In the genomic region with DNA sequence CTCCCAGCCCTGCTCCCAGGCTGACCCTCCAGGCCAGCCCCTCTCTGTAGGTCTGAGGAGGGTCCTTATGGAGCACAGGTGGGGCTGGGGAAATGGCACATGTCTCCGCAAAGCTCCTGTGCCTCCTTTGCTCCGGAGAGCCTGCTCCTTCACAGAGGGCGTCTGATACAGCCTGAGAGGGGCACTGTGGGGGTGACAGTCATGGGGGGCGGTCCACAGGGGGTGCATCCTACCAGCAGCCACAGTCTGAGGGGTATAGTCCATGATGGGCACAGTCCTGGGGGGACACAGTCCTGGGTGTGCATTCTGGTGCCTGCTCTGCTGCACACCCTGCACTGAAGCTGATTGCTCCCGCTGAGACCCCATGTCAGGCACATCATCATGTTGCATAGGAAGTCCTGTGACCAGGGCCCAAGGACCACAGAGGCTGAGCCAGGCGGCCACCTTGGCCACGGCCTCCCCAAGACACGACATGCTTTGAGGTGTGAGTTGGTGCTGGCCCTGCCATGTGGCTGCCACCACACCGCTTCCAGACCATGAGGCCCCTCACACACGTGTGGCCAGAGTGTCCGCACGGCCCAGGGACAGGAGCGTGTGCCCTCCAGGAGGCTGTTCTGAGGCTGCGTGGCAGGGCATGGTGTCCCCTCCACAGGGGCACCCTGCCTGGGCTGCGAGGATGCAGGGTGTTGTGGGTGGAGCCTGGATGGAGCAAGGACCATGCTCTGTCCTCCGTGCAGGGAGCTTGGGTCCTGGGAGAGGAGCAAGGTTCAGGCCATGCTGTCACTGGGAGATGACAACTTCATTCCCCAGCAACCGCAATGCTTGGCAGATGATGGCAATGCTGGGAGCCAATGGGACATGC, we compare ENCODE assay signal across 25 cellular contexts. TPM values are rescaled to one million over a fixed set of nuclear protein-coding genes. Genes with fewer than 3 reads are reported as not detected.
DNase-seq lines count a peak whose midpoint lies in the region; ATAC-seq and TF ChIP-seq lines count a peak whose summit lies in the region.
"Had no signal": no experiment of that assay in that cellular context is flagged by ENCODE, and none has a peak within 500 bp of the region (broad histone marks: within the 10 kb centered on the region; RNA-seq: fewer than 3 reads in every experiment).

No MANE protein-coding gene starts in this region.

- H4K8ac ChIP-seq in mesenchymal stem cell (ENCODE audit: low read length) = no peak overlapping the region

- no peak overlapping the region for H3K9ac ChIP-seq in mesenchymal stem cell (ENCODE audit: low read length)
- H3K9ac ChIP-seq in GM23248 = no peak overlapping the region

- no peaks in the 10 kb centered on the region for H3K36me3 ChIP-seq in mesenchymal stem cell (ENCODE audit: control insufficient read depth in 1 of 2, insufficient read depth in 2 of 2, low read depth in 1 of 2, low read length in 2 of 2)
- no peaks in the 10 kb centered on the region for H3K36me3 ChIP-seq in GM23248 (ENCODE audit: low read depth)
- H3K36me3 ChIP-seq: MG63 had no signal

- no peaks in the 10 kb centered on the region for H3K79me1 ChIP-seq in mesenchymal stem cell (replicated peaks; ENCODE audit: low read length, poor library complexity, severe bottlenecking)

- H4K91ac ChIP-seq in mesenchymal stem cell (ENCODE audit: low read length) = peak overlapping the region; percentile 28

- no peaks in the 10 kb centered on the region for H4K20me1 ChIP-seq in GM23248 (ENCODE audit: insufficient read depth)

- H2AK5ac ChIP-seq in mesenchymal stem cell (ENCODE audit: low read length, severe bottlenecking) = no peak overlapping the region

- peaks cover 3% of the 10 kb centered on the region for H3K9me3 Mint-ChIP-seq in glutamatergic neuron (ENCODE audit: unreplicated experiment)
- H3K9me3 Mint-ChIP-seq: CD4-positive, alpha-beta memory T cell; HFFc6; IgD-negative memory B cell had no signal

- no peak overlapping the region for H2BK120ac ChIP-seq in mesenchymal stem cell (ENCODE audit: low read depth, low read length)

- DNase-seq in left ventricle myocardium superior (peak; percentile 15), Right ventricle myocardium inferior (ENCODE audit: missing footprints) (no peak), glutamatergic neuron (peak; percentile 11), mesenchymal stem cell (no peak), GM23248 (no peak), SKM-1 (lab: John Stamatoyannopoulos, UW; ENCODE audit: unreplicated experiment) (no peak), LoVo (ENCODE audit: low spot score) (no peak)
- DNase-seq: CD4-positive, alpha-beta memory T cell; DMS153; EL; HFFc6; Karpas-422; MG63; NCI-H1092; NCI-H1436 treated with DMSO at 0.1 percent for 48 hours; NCI-H2029; NCI-H2171 treated with DMSO at 0.1 percent for 48 hours; NCI-H446; NCI-H526 treated with DMSO at 0.1 percent for 48 hours; SHP77 had no signal

- H3K4me2 ChIP-seq in mesenchymal stem cell (ENCODE audit: low read length, poor library complexity, severe bottlenecking) (no peak overlapping the region), GM23248 (ENCODE audit: unreplicated experiment) (no peak overlapping the region)

- H3K18ac ChIP-seq in mesenchymal stem cell (ENCODE audit: low read depth in 1 of 2, low read length in 2 of 2) = no peak overlapping the region

- no peaks in the 10 kb centered on the region for H3K36me3 Mint-ChIP-seq in glutamatergic neuron (ENCODE audit: unreplicated experiment)
- H3K36me3 Mint-ChIP-seq: CD4-positive, alpha-beta memory T cell; IgD-negative memory B cell had no signal

- H2BK15ac ChIP-seq in mesenchymal stem cell (ENCODE audit: low read depth, poor library complexity, severe bottlenecking) = no peak overlapping the region

- peak overlapping the region in 1 of 2 experiments; percentile 38 for H3K14ac ChIP-seq in mesenchymal stem cell (ENCODE audit: low read length in 2 of 2)

- H3K79me2 ChIP-seq in GM23248 (ENCODE audit: insufficient read depth) = no peaks in the 10 kb centered on the region

- no peak overlapping the region for H2BK12ac ChIP-seq in mesenchymal stem cell (ENCODE audit: low read length in 2 of 2)

- intact Hi-C loops in left ventricle myocardium superior (cut with micrococcal nuclease) = loop anchor here (10.0 kb wide), 2 partner anchors 71 to 231 kb away; no protein-coding TSS in a partner anchor
- intact Hi-C loops in Right ventricle myocardium inferior (cut with DNase I) = no loop called here

- H3K9me2 ChIP-seq in GM23248 (ENCODE audit: insufficient read depth) = no peaks in the 10 kb centered on the region

- no peaks in the 10 kb centered on the region for H3K9me3 ChIP-seq in mesenchymal stem cell (ENCODE audit: control insufficient read depth, low read length)
- no peaks in the 10 kb centered on the region for H3K9me3 ChIP-seq in GM23248 (ENCODE audit: low read depth)
- H3K9me3 ChIP-seq: MG63 had no signal

- no peak for ATAC-seq in left ventricle myocardium superior
- ATAC-seq in Right ventricle myocardium inferior = no peak
- ATAC-seq in HG02981 (IDR thresholded peaks at IDR 0.05; ENCODE audit: unreplicated experiment) = no peak
- ATAC-seq: GM12878 had no signal

- in situ Hi-C loops in GM23248 (cut with MboI) = loop anchor here (5.0 kb wide), 1 partner anchor 176 kb away; no protein-coding TSS in a partner anchor

- H2BK5ac ChIP-seq in mesenchymal stem cell (ENCODE audit: low read depth, low read length, poor library complexity, severe bottlenecking) = no peak overlapping the region

- WGBS in mesenchymal stem cell = 88% methylated on average over 17 of the region's 17 CpGs
- WGBS in GM23248 (ENCODE audit: low coverage in 1 of 2, low lambda C conversion rate in 2 of 2, missing lambda C conversion rate in 2 of 2), 2 experiments = 80 to 85% methylated on average over 17 of the region's 17 CpGs

- 0 out of 2 replicates have a peak, but pooled peaks cover 5% of the 10 kb centered on the region for H3F3A ChIP-seq in GM23248 (ENCODE audit: insufficient read depth)

- H2AFZ ChIP-seq in mesenchymal stem cell (ENCODE audit: low read depth, low read length) (no peak overlapping the region), GM23248 (no peak overlapping the region)

- H3K27ac Mint-ChIP-seq in glutamatergic neuron (ENCODE audit: unreplicated experiment) = no peak overlapping the region
- H3K27ac Mint-ChIP-seq: HFFc6, IgD-negative memory B cell had no signal

- H3K4me1 Mint-ChIP-seq in glutamatergic neuron (ENCODE audit: low read depth, unreplicated experiment) = no peaks in the 10 kb centered on the region

- H3K27me3 Mint-ChIP-seq in glutamatergic neuron (ENCODE audit: unreplicated experiment) = peaks cover 5% of the 10 kb centered on the region
- H3K27me3 Mint-ChIP-seq: CD4-positive, alpha-beta memory T cell had no signal

- H3K4me3 ChIP-seq in mesenchymal stem cell (ENCODE audit: insufficient read depth in 1 of 2, low read depth in 1 of 2, low read length in 2 of 2) (no peak overlapping the region), GM23248 (no peak overlapping the region)
- H3K4me3 ChIP-seq: GM12878, MG63, SK-N-MC had no signal

- H3K27ac ChIP-seq in mesenchymal stem cell (ENCODE audit: low read length, poor library complexity, severe bottlenecking) = no peak overlapping the region
- H3K27ac ChIP-seq in GM23248 = no peak overlapping the region
- H3K27ac ChIP-seq: HL-60, SK-N-MC had no signal

- no peak overlapping the region for H3K4me3 Mint-ChIP-seq in glutamatergic neuron (ENCODE audit: unreplicated experiment)
- H3K4me3 Mint-ChIP-seq: CD4-positive, alpha-beta memory T cell; HFFc6; IgD-negative memory B cell had no signal

- H3K27me3 ChIP-seq in mesenchymal stem cell (ENCODE audit: control insufficient read depth in 1 of 2, insufficient read depth in 1 of 2, low read length in 2 of 2) (peaks cover 49 to 52% of the 10 kb centered on the region in 2 experiments), GM23248 (replicated peaks; ENCODE audit: insufficient read depth) (no peaks in the 10 kb centered on the region)
- H3K27me3 ChIP-seq: MG63 had no signal

- H3K4me1 ChIP-seq in mesenchymal stem cell (ENCODE audit: control insufficient read depth, insufficient read depth, low read depth, low read length) (peaks cover 19% of the 10 kb centered on the region), GM23248 (ENCODE audit: insufficient read depth) (no peaks in the 10 kb centered on the region)

- no peak for TF ChIP-seq CTCF in glutamatergic neuron (IDR thresholded peaks at IDR 0.05; ENCODE audit: partially characterized antibody, unreplicated experiment)

- H3K23ac ChIP-seq in mesenchymal stem cell (ENCODE audit: low read length in 2 of 2) = no peak overlapping the region

- peak overlapping the region in 1 of 2 experiments; percentile 1 for H3K4ac ChIP-seq in mesenchymal stem cell (ENCODE audit: low read depth in 1 of 2, low read length in 2 of 2)

RNA-seq across cellular contexts. Expression of gene PWWP2B, which starts 59.2 kb away (rescaled TPM):
- 19.9 TPM for total RNA-seq in left ventricle myocardium superior
- 22.3 TPM for total RNA-seq in Right ventricle myocardium inferior
- total RNA-seq in glutamatergic neuron (ENCODE audit: unreplicated experiment) = 49.4 TPM
- polyA plus RNA-seq in mesenchymal stem cell (2013, experiment 1 of 2) = 9.8 TPM
- polyA plus RNA-seq in mesenchymal stem cell (2013, experiment 2 of 2) = 9.5 TPM
- total RNA-seq in GM23248 (2014; rRNA removed; shearing (Covaris generic)) = 2.4 and 5.8 TPM in 2 replicates
- polyA plus RNA-seq in GM23248 (2016; fragmentation: Nextera tagmentation; extraction: Ambion mirVana) = 0.66 TPM in 2 replicates

Comparison
In these comparisons a context has a peak if more than half of its experiments do, and no peak if none do; other contexts are left out.
1. DNase-seq: peak in left ventricle myocardium superior (single experiment) and glutamatergic neuron (single experiment); none in Right ventricle myocardium inferior (single experiment), mesenchymal stem cell (single experiment), GM23248 (single experiment), SKM-1 (single experiment) and LoVo (single experiment).